ENCODE assay signal across 9 cellular contexts in genomic region chr15:59997070-59997701, GRCh38. TPM values are rescaled to one million over a fixed set of nuclear protein-coding genes. Genes with fewer than 3 reads are reported as not detected.
DNase-seq lines count a peak whose midpoint lies in the region; ATAC-seq and TF ChIP-seq lines count a peak whose summit lies in the region.
"Had no signal": no experiment of that assay in that cellular context is flagged by ENCODE, and none has a peak within 500 bp of the region (broad histone marks: within the 10 kb centered on the region; RNA-seq: fewer than 3 reads in every experiment).

No MANE protein-coding gene starts in this region.

- WGBS in tibial nerve, 2 donors: 3 to 4% methylated on average over 36 of the region's 36 CpGs

- ATAC-seq in GM21381 (IDR thresholded peaks at IDR 0.05; ENCODE audit: unreplicated experiment): peak; percentile 88
- ATAC-seq in Right ventricle myocardium superior (ENCODE audit: poor library complexity): no peak

- H3K4me1 ChIP-seq in iPS-20b (ENCODE audit: insufficient read depth, low read length): peaks cover 41% of the 10 kb centered on the region; the same call in 1 of the 2 replicates
- H3K4me1 ChIP-seq in tibial nerve: peaks cover 0 to 57% (median 11%) of the 10 kb centered on the region in 4 donors

- H3K27ac ChIP-seq in KOPT-K1 (ENCODE audit: low read depth, low read length, poor library complexity, severe bottlenecking) (peak overlapping the region; percentile 53), iPS-20b (ENCODE audit: low read length) (no peak overlapping the region), tibial nerve (no peak overlapping the region)

- TF ChIP-seq EP300 in tibial nerve (IDR thresholded peaks at IDR 0.05): no peak

- H3K27me3 Mint-ChIP-seq in activated CD4-positive, alpha-beta T cell treated with anti-CD3 and anti-CD28 coated beads, Interleukin-2, amount 10 ng/mL, durations not matched to agents 24 days and 14 days: peaks cover 94% of the 10 kb centered on the region

- peak overlapping the region; percentile 53; the same call in 1 of the 2 replicates for H3K9ac ChIP-seq in iPS-20b (ENCODE audit: low read depth, low read length)

- peaks cover 12% of the 10 kb centered on the region for H3K9me3 Mint-ChIP-seq in activated CD4-positive, alpha-beta T cell treated with anti-CD3 and anti-CD28 coated beads, Interleukin-2, amount 10 ng/mL, durations not matched to agents 24 days and 14 days

- H3K4me1 Mint-ChIP-seq in activated CD4-positive, alpha-beta T cell treated with anti-CD3 and anti-CD28 coated beads, Interleukin-2, amount 10 ng/mL, durations not matched to agents 24 days and 14 days: peaks cover 45% of the 10 kb centered on the region

- no peaks in the 10 kb centered on the region for H3K9me3 ChIP-seq in KOPT-K1 (ENCODE audit: insufficient read depth, low read length, poor library complexity, severe bottlenecking)
- no peaks in the 10 kb centered on the region for H3K9me3 ChIP-seq in iPS-20b (ENCODE audit: insufficient read depth, low read depth, low read length)
- H3K9me3 ChIP-seq in tibial nerve: no peaks in the 10 kb centered on the region

- H3K36me3 ChIP-seq in KOPT-K1 (ENCODE audit: insufficient read depth, low read length) (no peaks in the 10 kb centered on the region), iPS-20b (ENCODE audit: insufficient read depth, low read depth, low read length) (no peaks in the 10 kb centered on the region), tibial nerve (no peaks in the 10 kb centered on the region)

- H3K4me3 Mint-ChIP-seq in activated CD4-positive, alpha-beta T cell treated with anti-CD3 and anti-CD28 coated beads, Interleukin-2, amount 10 ng/mL, durations not matched to agents 24 days and 14 days: peak overlapping the region; percentile 85

- TF ChIP-seq POLR2A in tibial nerve (IDR thresholded peaks at IDR 0.05): no peak

- H3K36me3 Mint-ChIP-seq in activated CD4-positive, alpha-beta T cell treated with anti-CD3 and anti-CD28 coated beads, Interleukin-2, amount 10 ng/mL, durations not matched to agents 24 days and 14 days (ENCODE audit: low read depth): peaks cover 5% of the 10 kb centered on the region

- H3K27me3 ChIP-seq in iPS-20b (ENCODE audit: insufficient read depth, low read length) (peaks cover 98% of the 10 kb centered on the region), tibial nerve (peaks cover 19 to 100% of the 10 kb centered on the region in 2 donors)

- H3K27ac Mint-ChIP-seq in activated CD4-positive, alpha-beta T cell treated with anti-CD3 and anti-CD28 coated beads, Interleukin-2, amount 10 ng/mL, durations not matched to agents 24 days and 14 days: peak overlapping the region; percentile 71

- DNase-seq in DMS53 (lab: John Stamatoyannopoulos, UW) (peak; percentile 95), tibial nerve (ENCODE audit: low spot score in 2 of 2) (no peak), Right ventricle myocardium superior (no peak)
- DNase-seq in activated CD4-positive, alpha-beta T cell treated with anti-CD3 and anti-CD28 coated beads, Interleukin-2, amount 10 ng/mL, durations not matched to agents 24 days and 14 days: peak; percentile 91
- DNase-seq in stimulated activated naive CD4-positive, alpha-beta T cell (lab: John Stamatoyannopoulos, UW): peak; percentile 10 to 41 (median 30)

- TF ChIP-seq CTCF in tibial nerve (IDR thresholded peaks at IDR 0.05): no peak

- peak overlapping the region; percentile 77 for H3K4me3 ChIP-seq in iPS-20b (ENCODE audit: low read length)
- H3K4me3 ChIP-seq in tibial nerve: peak overlapping the region in 1 of 4 donors; percentile 4

- intact Hi-C loops in activated CD4-positive, alpha-beta T cell treated with anti-CD3 and anti-CD28 coated beads, Interleukin-2, amount 10 ng/mL, durations not matched to agents 24 days and 14 days (cut with micrococcal nuclease): loop anchor here (1.0 to 5.0 kb wide), 3 partner anchors 9 to 330 kb away; no protein-coding TSS in a partner anchor
- intact Hi-C loops in Right ventricle myocardium superior (cut with DNase I): no loop called here

RNA-seq across cellular contexts. Expression of gene FOXB1, which starts 6.9 kb away (rescaled TPM):
- total RNA-seq in activated CD4-positive, alpha-beta T cell treated with anti-CD3 and anti-CD28 coated beads, Interleukin-2, amount 10 ng/mL, durations not matched to agents 24 days and 14 days: 0.54 and 0.68 TPM in 2 replicates
- not detected for total RNA-seq in tibial nerve
- not detected for total RNA-seq in Right ventricle myocardium superior
- total RNA-seq: fibroblast of villous mesenchyme had no signal

Comparison
In these comparisons a context has a peak if more than half of its experiments do, and no peak if none do; other contexts are left out.
1. DNase-seq: peak in DMS53 (single experiment), activated CD4-positive, alpha-beta T cell treated with anti-CD3 and anti-CD28 coated beads, Interleukin-2, amount 10 ng/mL, durations not matched to agents 24 days and 14 days (single experiment) and stimulated activated naive CD4-positive, alpha-beta T cell (6 of 6); none in tibial nerve (0 of 2) and Right ventricle myocardium superior (single experiment).